Comparison of ENCODE assay signal across 1 cellular context in the genomic region with DNA sequence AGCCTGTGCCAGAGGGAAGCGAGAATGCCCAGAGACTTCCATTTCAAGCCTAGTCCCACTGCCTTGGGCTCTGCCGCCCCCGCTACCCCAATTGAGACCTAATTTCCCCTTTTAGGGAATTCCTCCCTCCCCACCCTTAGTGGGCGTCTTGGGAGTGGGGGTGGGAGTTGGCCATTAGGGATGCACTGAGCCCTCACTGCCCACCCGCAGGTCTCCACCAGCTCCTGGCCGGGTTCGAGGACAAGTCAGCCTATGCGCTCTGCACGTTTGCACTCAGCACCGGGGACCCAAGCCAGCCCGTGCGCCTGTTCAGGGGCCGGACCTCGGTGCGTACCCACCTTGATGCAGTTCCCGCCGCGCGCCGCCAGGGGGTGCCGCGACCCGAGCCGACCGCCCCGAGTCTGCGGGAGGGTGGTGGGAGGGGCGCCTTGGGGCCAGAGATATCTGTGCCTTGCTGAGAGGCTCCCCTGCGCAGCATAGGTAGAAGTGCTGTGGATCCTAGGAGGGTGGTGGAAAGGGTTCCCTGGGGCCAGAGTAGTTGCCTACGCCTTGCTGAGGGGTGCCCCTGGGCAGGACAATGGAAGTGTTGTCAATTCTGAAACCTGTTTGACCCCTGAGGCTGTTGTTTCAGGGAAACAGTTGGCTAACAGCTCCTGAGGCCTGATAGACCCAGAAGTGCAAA.
TF ChIP-seq lines count a peak whose summit lies in the region.

No MANE protein-coding gene starts in this region.

TF ChIP-seq in HepG2, 621 proteins besides CTCF, POLR2A, EP300 and RAD21 (continued from another document and continues in another):
- TF ChIP-seq ZFX (CRISPR knock-in tag; IDR thresholded peaks at IDR 0.05; ENCODE audit: low read depth) = peak; percentile 67; the same call in 1 of the 2 replicates
- no peak; the same call in 1 of the 2 replicates for TF ChIP-seq MTF1 (CRISPR knock-in tag; IDR thresholded peaks at IDR 0.05)
- peak; percentile 72; the same call in 1 of the 2 replicates for TF ChIP-seq SPEN (CRISPR knock-in tag; IDR thresholded peaks at IDR 0.05; ENCODE audit: low read depth)
- 0 out of 2 replicates have a peak, but pooled peaks have one; percentile 37 for TF ChIP-seq MIER2 (CRISPR knock-in tag; IDR thresholded peaks at IDR 0.05)
- TF ChIP-seq ZNF543 (CRISPR knock-in tag; IDR thresholded peaks at IDR 0.05) = peak; percentile 65; the same call in 1 of the 2 replicates
- TF ChIP-seq, protein P1, sequence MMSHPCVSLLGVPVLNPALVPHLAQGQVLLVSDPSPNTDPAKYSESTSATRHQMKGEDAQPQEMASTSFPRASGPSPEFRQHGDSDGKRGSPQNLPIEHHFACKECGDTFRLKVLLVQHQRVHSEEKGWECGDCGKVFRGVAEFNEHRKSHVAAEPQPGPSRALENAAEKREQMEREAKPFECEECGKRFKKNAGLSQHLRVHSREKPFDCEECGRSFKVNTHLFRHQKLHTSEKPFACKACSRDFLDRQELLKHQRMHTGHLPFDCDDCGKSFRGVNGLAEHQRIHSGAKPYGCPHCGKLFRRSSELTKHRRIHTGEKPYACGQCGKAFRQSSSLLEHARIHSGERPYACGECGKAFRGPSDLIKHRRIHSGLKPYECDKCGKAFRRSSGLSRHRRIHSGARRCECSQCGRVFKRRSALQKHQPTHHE (CRISPR knock-in tag; IDR thresholded peaks at IDR 0.05; ENCODE audit: borderline replicate concordance) = 0 out of 2 replicates have a peak, but pooled peaks have one; percentile 64
- TF ChIP-seq, protein P2, sequence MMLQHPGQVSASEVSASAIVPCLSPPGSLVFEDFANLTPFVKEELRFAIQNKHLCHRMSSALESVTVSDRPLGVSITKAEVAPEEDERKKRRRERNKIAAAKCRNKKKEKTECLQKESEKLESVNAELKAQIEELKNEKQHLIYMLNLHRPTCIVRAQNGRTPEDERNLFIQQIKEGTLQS (CRISPR knock-in tag; IDR thresholded peaks at IDR 0.05) = peak; percentile 66
- TF ChIP-seq, protein P3, sequence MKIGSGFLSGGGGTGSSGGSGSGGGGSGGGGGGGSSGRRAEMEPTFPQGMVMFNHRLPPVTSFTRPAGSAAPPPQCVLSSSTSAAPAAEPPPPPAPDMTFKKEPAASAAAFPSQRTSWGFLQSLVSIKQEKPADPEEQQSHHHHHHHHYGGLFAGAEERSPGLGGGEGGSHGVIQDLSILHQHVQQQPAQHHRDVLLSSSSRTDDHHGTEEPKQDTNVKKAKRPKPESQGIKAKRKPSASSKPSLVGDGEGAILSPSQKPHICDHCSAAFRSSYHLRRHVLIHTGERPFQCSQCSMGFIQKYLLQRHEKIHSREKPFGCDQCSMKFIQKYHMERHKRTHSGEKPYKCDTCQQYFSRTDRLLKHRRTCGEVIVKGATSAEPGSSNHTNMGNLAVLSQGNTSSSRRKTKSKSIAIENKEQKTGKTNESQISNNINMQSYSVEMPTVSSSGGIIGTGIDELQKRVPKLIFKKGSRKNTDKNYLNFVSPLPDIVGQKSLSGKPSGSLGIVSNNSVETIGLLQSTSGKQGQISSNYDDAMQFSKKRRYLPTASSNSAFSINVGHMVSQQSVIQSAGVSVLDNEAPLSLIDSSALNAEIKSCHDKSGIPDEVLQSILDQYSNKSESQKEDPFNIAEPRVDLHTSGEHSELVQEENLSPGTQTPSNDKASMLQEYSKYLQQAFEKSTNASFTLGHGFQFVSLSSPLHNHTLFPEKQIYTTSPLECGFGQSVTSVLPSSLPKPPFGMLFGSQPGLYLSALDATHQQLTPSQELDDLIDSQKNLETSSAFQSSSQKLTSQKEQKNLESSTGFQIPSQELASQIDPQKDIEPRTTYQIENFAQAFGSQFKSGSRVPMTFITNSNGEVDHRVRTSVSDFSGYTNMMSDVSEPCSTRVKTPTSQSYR (CRISPR knock-in tag; IDR thresholded peaks at IDR 0.05; ENCODE audit: borderline replicate concordance) = peak; percentile 10; the same call in 1 of the 2 replicates
- 0 out of 2 replicates have a peak, but pooled peaks have one; percentile 75 for TF ChIP-seq HOXD1 (CRISPR knock-in tag; IDR thresholded peaks at IDR 0.05)
- TF ChIP-seq CEBPG (CRISPR knock-in tag; IDR thresholded peaks at IDR 0.05) = peak; percentile 41; the same call in 1 of the 2 replicates
- TF ChIP-seq ZBTB8A (CRISPR knock-in tag; IDR thresholded peaks at IDR 0.05; ENCODE audit: borderline replicate concordance, low read depth) = no peak
- TF ChIP-seq ZSCAN29 (CRISPR knock-in tag; conservative IDR thresholded peaks at IDR 0.05) = peak; percentile 52; the same call in 1 of the 2 replicates
- peak; percentile 92; the same call in 1 of the 2 replicates for TF ChIP-seq ZNF124 (CRISPR knock-in tag; IDR thresholded peaks at IDR 0.05)
- TF ChIP-seq PPARG (CRISPR knock-in tag; conservative IDR thresholded peaks at IDR 0.05) = peak; percentile 77
- no peak for TF ChIP-seq JUNB (CRISPR knock-in tag; IDR thresholded peaks at IDR 0.05; ENCODE audit: borderline replicate concordance)
- TF ChIP-seq, protein P4, sequence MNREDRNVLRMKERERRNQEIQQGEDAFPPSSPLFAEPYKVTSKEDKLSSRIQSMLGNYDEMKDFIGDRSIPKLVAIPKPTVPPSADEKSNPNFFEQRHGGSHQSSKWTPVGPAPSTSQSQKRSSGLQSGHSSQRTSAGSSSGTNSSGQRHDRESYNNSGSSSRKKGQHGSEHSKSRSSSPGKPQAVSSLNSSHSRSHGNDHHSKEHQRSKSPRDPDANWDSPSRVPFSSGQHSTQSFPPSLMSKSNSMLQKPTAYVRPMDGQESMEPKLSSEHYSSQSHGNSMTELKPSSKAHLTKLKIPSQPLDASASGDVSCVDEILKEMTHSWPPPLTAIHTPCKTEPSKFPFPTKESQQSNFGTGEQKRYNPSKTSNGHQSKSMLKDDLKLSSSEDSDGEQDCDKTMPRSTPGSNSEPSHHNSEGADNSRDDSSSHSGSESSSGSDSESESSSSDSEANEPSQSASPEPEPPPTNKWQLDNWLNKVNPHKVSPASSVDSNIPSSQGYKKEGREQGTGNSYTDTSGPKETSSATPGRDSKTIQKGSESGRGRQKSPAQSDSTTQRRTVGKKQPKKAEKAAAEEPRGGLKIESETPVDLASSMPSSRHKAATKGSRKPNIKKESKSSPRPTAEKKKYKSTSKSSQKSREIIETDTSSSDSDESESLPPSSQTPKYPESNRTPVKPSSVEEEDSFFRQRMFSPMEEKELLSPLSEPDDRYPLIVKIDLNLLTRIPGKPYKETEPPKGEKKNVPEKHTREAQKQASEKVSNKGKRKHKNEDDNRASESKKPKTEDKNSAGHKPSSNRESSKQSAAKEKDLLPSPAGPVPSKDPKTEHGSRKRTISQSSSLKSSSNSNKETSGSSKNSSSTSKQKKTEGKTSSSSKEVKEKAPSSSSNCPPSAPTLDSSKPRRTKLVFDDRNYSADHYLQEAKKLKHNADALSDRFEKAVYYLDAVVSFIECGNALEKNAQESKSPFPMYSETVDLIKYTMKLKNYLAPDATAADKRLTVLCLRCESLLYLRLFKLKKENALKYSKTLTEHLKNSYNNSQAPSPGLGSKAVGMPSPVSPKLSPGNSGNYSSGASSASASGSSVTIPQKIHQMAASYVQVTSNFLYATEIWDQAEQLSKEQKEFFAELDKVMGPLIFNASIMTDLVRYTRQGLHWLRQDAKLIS (CRISPR knock-in tag; IDR thresholded peaks at IDR 0.05) = no peak
- TF ChIP-seq GATAD2A (CRISPR knock-in tag; IDR thresholded peaks at IDR 0.05) = peak; percentile 88
- no peak for TF ChIP-seq NCOR1 (IDR thresholded peaks at IDR 0.05; ENCODE audit: borderline replicate concordance, low read length)
- peak; percentile 85; the same call in 1 of the 2 replicates for TF ChIP-seq GZF1 (CRISPR knock-in tag; IDR thresholded peaks at IDR 0.05)
- peak; percentile 33; the same call in 1 of the 2 replicates for TF ChIP-seq POLR2AphosphoS5 (IDR thresholded peaks at IDR 0.05; ENCODE audit: low read depth, low read length)
- TF ChIP-seq, protein P5, sequence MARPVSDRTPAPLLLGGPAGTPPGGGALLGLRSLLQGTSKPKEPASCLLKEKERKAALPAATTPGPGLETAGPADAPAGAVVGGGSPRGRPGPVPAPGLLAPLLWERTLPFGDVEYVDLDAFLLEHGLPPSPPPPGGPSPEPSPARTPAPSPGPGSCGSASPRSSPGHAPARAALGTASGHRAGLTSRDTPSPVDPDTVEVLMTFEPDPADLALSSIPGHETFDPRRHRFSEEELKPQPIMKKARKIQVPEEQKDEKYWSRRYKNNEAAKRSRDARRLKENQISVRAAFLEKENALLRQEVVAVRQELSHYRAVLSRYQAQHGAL (CRISPR knock-in tag; IDR thresholded peaks at IDR 0.05; ENCODE audit: not compliant biosample characterization) = no peak
- TF ChIP-seq TSC22D2 (CRISPR knock-in tag; IDR thresholded peaks at IDR 0.05; ENCODE audit: borderline replicate concordance) = peak; percentile 84; the same call in 1 of the 2 replicates
- TF ChIP-seq ZBTB3 (CRISPR knock-in tag; IDR thresholded peaks at IDR 0.05; ENCODE audit: borderline replicate concordance, low read depth) = peak; percentile 48; the same call in 1 of the 2 replicates
- peak; percentile 72; the same call in 1 of the 2 replicates for TF ChIP-seq CAMTA2 (CRISPR knock-in tag; IDR thresholded peaks at IDR 0.05; ENCODE audit: borderline replicate concordance)
- peak; percentile 82 for TF ChIP-seq ZNF747 (CRISPR knock-in tag; IDR thresholded peaks at IDR 0.05; ENCODE audit: borderline replicate concordance)
- no peak for TF ChIP-seq ZNF703 (CRISPR knock-in tag; IDR thresholded peaks at IDR 0.05; ENCODE audit: borderline replicate concordance)
- 0 out of 2 replicates have a peak, but pooled peaks have one; percentile 1 for TF ChIP-seq CHCHD3 (CRISPR knock-in tag; IDR thresholded peaks at IDR 0.05)
- TF ChIP-seq, protein P6, sequence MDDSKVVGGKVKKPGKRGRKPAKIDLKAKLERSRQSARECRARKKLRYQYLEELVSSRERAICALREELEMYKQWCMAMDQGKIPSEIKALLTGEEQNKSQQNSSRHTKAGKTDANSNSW (CRISPR knock-in tag; IDR thresholded peaks at IDR 0.05; ENCODE audit: borderline replicate concordance) = 0 out of 2 replicates have a peak, but pooled peaks have one; percentile 30
- no peak for TF ChIP-seq SIX1 (CRISPR knock-in tag; IDR thresholded peaks at IDR 0.05; ENCODE audit: borderline replicate concordance)
- TF ChIP-seq, protein P7, sequence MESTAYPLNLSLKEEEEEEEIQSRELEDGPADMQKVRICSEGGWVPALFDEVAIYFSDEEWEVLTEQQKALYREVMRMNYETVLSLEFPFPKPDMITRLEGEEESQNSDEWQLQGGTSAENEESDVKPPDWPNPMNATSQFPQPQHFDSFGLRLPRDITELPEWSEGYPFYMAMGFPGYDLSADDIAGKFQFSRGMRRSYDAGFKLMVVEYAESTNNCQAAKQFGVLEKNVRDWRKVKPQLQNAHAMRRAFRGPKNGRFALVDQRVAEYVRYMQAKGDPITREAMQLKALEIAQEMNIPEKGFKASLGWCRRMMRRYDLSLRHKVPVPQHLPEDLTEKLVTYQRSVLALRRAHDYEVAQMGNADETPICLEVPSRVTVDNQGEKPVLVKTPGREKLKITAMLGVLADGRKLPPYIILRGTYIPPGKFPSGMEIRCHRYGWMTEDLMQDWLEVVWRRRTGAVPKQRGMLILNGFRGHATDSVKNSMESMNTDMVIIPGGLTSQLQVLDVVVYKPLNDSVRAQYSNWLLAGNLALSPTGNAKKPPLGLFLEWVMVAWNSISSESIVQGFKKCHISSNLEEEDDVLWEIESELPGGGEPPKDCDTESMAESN (CRISPR knock-in tag; conservative IDR thresholded peaks at IDR 0.05) = peak; percentile 95
- peak; percentile 81 for TF ChIP-seq SOX5 (CRISPR knock-in tag; IDR thresholded peaks at IDR 0.05; ENCODE audit: borderline replicate concordance)
- TF ChIP-seq, protein P8, sequence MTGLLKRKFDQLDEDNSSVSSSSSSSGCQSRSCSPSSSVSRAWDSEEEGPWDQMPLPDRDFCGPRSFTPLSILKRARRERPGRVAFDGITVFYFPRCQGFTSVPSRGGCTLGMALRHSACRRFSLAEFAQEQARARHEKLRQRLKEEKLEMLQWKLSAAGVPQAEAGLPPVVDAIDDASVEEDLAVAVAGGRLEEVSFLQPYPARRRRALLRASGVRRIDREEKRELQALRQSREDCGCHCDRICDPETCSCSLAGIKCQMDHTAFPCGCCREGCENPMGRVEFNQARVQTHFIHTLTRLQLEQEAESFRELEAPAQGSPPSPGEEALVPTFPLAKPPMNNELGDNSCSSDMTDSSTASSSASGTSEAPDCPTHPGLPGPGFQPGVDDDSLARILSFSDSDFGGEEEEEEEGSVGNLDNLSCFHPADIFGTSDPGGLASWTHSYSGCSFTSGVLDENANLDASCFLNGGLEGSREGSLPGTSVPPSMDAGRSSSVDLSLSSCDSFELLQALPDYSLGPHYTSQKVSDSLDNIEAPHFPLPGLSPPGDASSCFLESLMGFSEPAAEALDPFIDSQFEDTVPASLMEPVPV (CRISPR knock-in tag; IDR thresholded peaks at IDR 0.05) = peak; percentile 95
- 0 out of 2 replicates have a peak, but pooled peaks have one; percentile 4 for TF ChIP-seq NR3C1 (CRISPR knock-in tag; IDR thresholded peaks at IDR 0.05)
- TF ChIP-seq ZNF251 (CRISPR knock-in tag; IDR thresholded peaks at IDR 0.05) = no peak
- TF ChIP-seq, protein P9, sequence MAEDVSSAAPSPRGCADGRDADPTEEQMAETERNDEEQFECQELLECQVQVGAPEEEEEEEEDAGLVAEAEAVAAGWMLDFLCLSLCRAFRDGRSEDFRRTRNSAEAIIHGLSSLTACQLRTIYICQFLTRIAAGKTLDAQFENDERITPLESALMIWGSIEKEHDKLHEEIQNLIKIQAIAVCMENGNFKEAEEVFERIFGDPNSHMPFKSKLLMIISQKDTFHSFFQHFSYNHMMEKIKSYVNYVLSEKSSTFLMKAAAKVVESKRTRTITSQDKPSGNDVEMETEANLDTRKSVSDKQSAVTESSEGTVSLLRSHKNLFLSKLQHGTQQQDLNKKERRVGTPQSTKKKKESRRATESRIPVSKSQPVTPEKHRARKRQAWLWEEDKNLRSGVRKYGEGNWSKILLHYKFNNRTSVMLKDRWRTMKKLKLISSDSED (CRISPR knock-in tag; IDR thresholded peaks at IDR 0.05) = no peak
- TF ChIP-seq GLI4 (CRISPR knock-in tag; IDR thresholded peaks at IDR 0.05; ENCODE audit: borderline replicate concordance) = peak; percentile 49; the same call in 1 of the 2 replicates
- TF ChIP-seq, protein P10, sequence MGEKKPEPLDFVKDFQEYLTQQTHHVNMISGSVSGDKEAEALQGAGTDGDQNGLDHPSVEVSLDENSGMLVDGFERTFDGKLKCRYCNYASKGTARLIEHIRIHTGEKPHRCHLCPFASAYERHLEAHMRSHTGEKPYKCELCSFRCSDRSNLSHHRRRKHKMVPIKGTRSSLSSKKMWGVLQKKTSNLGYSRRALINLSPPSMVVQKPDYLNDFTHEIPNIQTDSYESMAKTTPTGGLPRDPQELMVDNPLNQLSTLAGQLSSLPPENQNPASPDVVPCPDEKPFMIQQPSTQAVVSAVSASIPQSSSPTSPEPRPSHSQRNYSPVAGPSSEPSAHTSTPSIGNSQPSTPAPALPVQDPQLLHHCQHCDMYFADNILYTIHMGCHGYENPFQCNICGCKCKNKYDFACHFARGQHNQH (CRISPR knock-in tag; IDR thresholded peaks at IDR 0.05) = peak; percentile 91
- TF ChIP-seq ZNF720 (CRISPR knock-in tag; IDR thresholded peaks at IDR 0.05) = no peak
- TF ChIP-seq ZNF331 (CRISPR knock-in tag; IDR thresholded peaks at IDR 0.05) = peak; percentile 87
- peak; percentile 41 for TF ChIP-seq PCBP2 (optimal IDR thresholded peaks at IDR 0.05; ENCODE audit: low read depth, low read length, poor library complexity, severe bottlenecking)
- TF ChIP-seq ZNF335 (CRISPR knock-in tag; IDR thresholded peaks at IDR 0.05) = no peak
- TF ChIP-seq PRPF4 (IDR thresholded peaks at IDR 0.05; ENCODE audit: low read depth, low read length, poor library complexity, severe bottlenecking) = no peak
